ENCODE assay signal across 1 cellular context in genomic region chr5:139968547-139969261, GRCh38.
TF ChIP-seq lines count a peak whose summit lies in the region.

No MANE protein-coding gene starts in this region.

TF ChIP-seq in K562, 482 proteins besides CTCF, POLR2A, EP300 and RAD21 (continued from another document and continues in another):
- TF ChIP-seq ARID3B (CRISPR knock-in tag; IDR thresholded peaks at IDR 0.05; ENCODE audit: borderline replicate concordance) (0 out of 2 replicates have a peak, but pooled peaks have one; percentile 12), ARID2 (IDR thresholded peaks at IDR 0.05) (0 out of 2 replicates have a peak, but pooled peaks have one; percentile 44), GATA2 (CRISPR knock-in tag; IDR thresholded peaks at IDR 0.05) (no peak), DEAF1 (CRISPR knock-in tag; IDR thresholded peaks at IDR 0.05) (peak; percentile 95), MAX (CRISPR knock-in tag; IDR thresholded peaks at IDR 0.05) (peak; percentile 86), TAF7 (tag; IDR thresholded peaks at IDR 0.05) (no peak), HLTF (IDR thresholded peaks at IDR 0.05) (no peak), MECOM (CRISPR knock-in tag; IDR thresholded peaks at IDR 0.05) (no peak), SMAD4 (CRISPR knock-in tag; conservative IDR thresholded peaks at IDR 0.05) (no peak), E2F6 (IDR thresholded peaks at IDR 0.05; ENCODE audit: borderline replicate concordance in 1 of 2, extremely low read depth in 1 of 2, insufficient read depth in 1 of 2, insufficient read length in 1 of 2, low read depth in 1 of 2, low read length in 1 of 2, poor library complexity in 1 of 2, severe bottlenecking in 1 of 2) (peak in 1 of 2 experiments; percentile 67), ZNF77 (CRISPR knock-in tag; IDR thresholded peaks at IDR 0.05) (no peak), SREBF2 (CRISPR knock-in tag; IDR thresholded peaks at IDR 0.05) (no peak), JUND (IDR thresholded peaks at IDR 0.05; ENCODE audit: borderline replicate concordance, low read depth, low read length) (peak; percentile 38; the same call in 1 of the 2 replicates), JUND (tag; IDR thresholded peaks at IDR 0.05; ENCODE audit: borderline replicate concordance, low read depth, low read length) (no peak; the same call in 2 of the 3 replicates), ZNF124 (CRISPR knock-in tag; IDR thresholded peaks at IDR 0.05) (no peak), CBX8 (IDR thresholded peaks at IDR 0.05; ENCODE audit: borderline replicate concordance, extremely low read depth, low read depth, low read length, poor library complexity, severe bottlenecking) (no peak), ZBTB7A (IDR thresholded peaks at IDR 0.05; ENCODE audit: borderline replicate concordance, control insufficient read depth, low read depth, low read length) (0 out of 2 replicates have a peak, but pooled peaks have one; percentile 21), ZNF280B (CRISPR knock-in tag; IDR thresholded peaks at IDR 0.05) (no peak), PML (IDR thresholded peaks at IDR 0.05; ENCODE audit: low read length) (no peak), NFRKB (IDR thresholded peaks at IDR 0.05; ENCODE audit: low read depth) (no peak), PCBP1 (IDR thresholded peaks at IDR 0.05; ENCODE audit: low read depth, low read length, poor library complexity, severe bottlenecking) (no peak), TEAD1 (CRISPR knock-in tag; IDR thresholded peaks at IDR 0.05) (0 out of 4 replicates have a peak, but pooled peaks of 1 of the 2 experiments have one; percentile 33), ZNF436 (CRISPR knock-in tag; IDR thresholded peaks at IDR 0.05) (no peak), PTBP1 (IDR thresholded peaks at IDR 0.05; ENCODE audit: low read depth, low read length) (no peak), PTTG1 (tag; IDR thresholded peaks at IDR 0.05; ENCODE audit: low read depth) (no peak), HDGF (IDR thresholded peaks at IDR 0.05) (no peak), BMI1 (IDR thresholded peaks at IDR 0.05; ENCODE audit: low read length) (peak; percentile 60; the same call in 1 of the 2 replicates), TFAP4 (CRISPR knock-in tag; IDR thresholded peaks at IDR 0.05; ENCODE audit: borderline replicate concordance) (peak; percentile 88), ZNF511 (CRISPR knock-in tag; IDR thresholded peaks at IDR 0.05) (no peak), MEF2A (IDR thresholded peaks at IDR 0.05; ENCODE audit: control insufficient read depth, low read depth, low read length) (peak; percentile 21; the same call in 1 of the 2 replicates), RREB1 (CRISPR knock-in tag; IDR thresholded peaks at IDR 0.05) (no peak), CBX1 (IDR thresholded peaks at IDR 0.05; ENCODE audit: low read depth) (no peak), TFAM (CRISPR knock-in tag; conservative IDR thresholded peaks at IDR 0.05) (no peak), ESRRA (IDR thresholded peaks at IDR 0.05; ENCODE audit: borderline replicate concordance, low read depth) (peak; percentile 41; the same call in 1 of the 2 replicates), THAP7 (CRISPR knock-in tag; IDR thresholded peaks at IDR 0.05) (no peak), L3MBTL2 (IDR thresholded peaks at IDR 0.05) (peak; percentile 53; the same call in 1 of the 2 replicates), TAF1 (IDR thresholded peaks at IDR 0.05; ENCODE audit: control insufficient read depth, extremely low read depth, insufficient read depth, low read length, severe bottlenecking) (no peak), ZFX (CRISPR knock-in tag; IDR thresholded peaks at IDR 0.05) (no peak), EP400 (IDR thresholded peaks at IDR 0.05) (no peak), ETV1 (tag; conservative IDR thresholded peaks at IDR 0.05; ENCODE audit: low read depth) (peak; percentile 70), RERE (CRISPR knock-in tag; IDR thresholded peaks at IDR 0.05; ENCODE audit: borderline replicate concordance) (no peak), MYC (IDR thresholded peaks at IDR 0.05; ENCODE audit: low read depth, low read length) (peak; percentile 78), MYC (CRISPR knock-in tag; IDR thresholded peaks at IDR 0.05; ENCODE audit: borderline replicate concordance, low read depth) (no peak), EGR1 (conservative IDR thresholded peaks at IDR 0.05) (no peak), ILK (tag; IDR thresholded peaks at IDR 0.05; ENCODE audit: borderline replicate concordance, low read depth) (no peak)
